Comparison of ENCODE assay signal across 17 cellular contexts in the genomic region with DNA sequence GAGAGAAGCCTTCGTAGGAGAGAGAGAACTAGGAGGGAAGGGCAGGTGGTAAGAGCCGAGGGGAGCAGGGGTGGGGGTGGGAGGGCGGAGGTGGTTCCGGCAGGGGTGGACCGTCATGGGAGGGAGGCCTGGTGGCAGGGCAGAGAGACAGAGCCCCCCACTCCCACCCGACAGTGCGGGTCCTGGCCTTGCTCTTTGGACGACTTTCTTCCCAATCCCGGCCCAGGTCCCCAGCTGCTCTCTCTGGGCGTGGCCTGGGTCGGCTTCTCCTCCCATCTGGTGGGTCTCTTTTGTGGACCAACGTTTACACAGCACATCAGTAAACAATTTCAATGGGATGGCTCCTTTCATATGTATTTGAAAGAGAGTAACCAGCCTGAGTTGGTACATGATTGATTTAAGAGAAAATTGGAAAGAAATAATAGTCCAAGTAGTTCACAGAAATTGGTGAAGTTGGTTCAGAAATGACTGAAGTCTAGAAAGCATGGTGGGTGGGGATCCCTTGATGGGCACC. TPM values are rescaled to one million over a fixed set of nuclear protein-coding genes. Genes with fewer than 3 reads are reported as not detected.
DNase-seq lines count a peak whose midpoint lies in the region; TF ChIP-seq lines count a peak whose summit lies in the region.
"Had no signal": no experiment of that assay in that cellular context is flagged by ENCODE, and none has a peak within 500 bp of the region (broad histone marks: within the 10 kb centered on the region; RNA-seq: fewer than 3 reads in every experiment).

No MANE protein-coding gene starts in this region.

- H3K36me3 Mint-ChIP-seq in Calu3 (ENCODE audit: insufficient read depth, unreplicated experiment) (peaks cover 86% of the 10 kb centered on the region), osteocyte (ENCODE audit: unreplicated experiment) (peaks cover 26% of the 10 kb centered on the region)
- no peaks in the 10 kb centered on the region for H3K36me3 Mint-ChIP-seq in activated T-helper 1 cell treated with anti-CD3 and anti-CD28 coated beads, Interleukin-12 subunit alpha, Interleukin-12 subunit beta, Interleukin-2, Interleukin-4 antibody, amounts not matched to agents 30 ng/mL and 10 ng/mL and 1 ng/mL, durations not matched to agents 14 hours and 24 hours and 36 hours (ENCODE audit: low read depth)

- H3K9me3 Mint-ChIP-seq in Calu3 (ENCODE audit: low read depth, unreplicated experiment) (no peaks in the 10 kb centered on the region), osteocyte (ENCODE audit: unreplicated experiment) (no peaks in the 10 kb centered on the region)
- no peaks in the 10 kb centered on the region for H3K9me3 Mint-ChIP-seq in activated T-helper 1 cell treated with anti-CD3 and anti-CD28 coated beads, Interleukin-12 subunit alpha, Interleukin-12 subunit beta, Interleukin-2, Interleukin-4 antibody, amounts not matched to agents 30 ng/mL and 10 ng/mL and 1 ng/mL, durations not matched to agents 14 hours and 24 hours and 36 hours
- H3K9me3 Mint-ChIP-seq: stimulated activated naive CD8-positive, alpha-beta T cell treated with anti-CD3 and anti-CD28 coated beads, Interleukin-15, Interleukin-2, amounts not matched to agents 100 ng/mL and 50 ng/mL, for 24 hours; T-helper 1 cell treated with Interleukin-12 subunit alpha and Interleukin-12 subunit beta and Interleukin-4 antibody, amounts not matched to agents 30 μg/mL and 1 μg/mL, for 36 hours had no signal

- no TSS peak for BruUV-seq in Calu3 (replicated peaks; lab: Mats Ljungman, UMichigan)

- no peak for TF ChIP-seq POLR2A in erythroblast (IDR thresholded peaks at IDR 0.05; ENCODE audit: low read length)

- no peak for DNase-seq in Calu3
- DNase-seq in NCI-H1092 (lab: John Stamatoyannopoulos, UW) = peak; percentile 35
- no peak for DNase-seq in osteocyte (ENCODE audit: extremely low spot score, unreplicated experiment)
- DNase-seq in NCI-H2196 treated with DMSO at 0.1 percent for 48 hours (lab: John Stamatoyannopoulos, UW; ENCODE audit: unreplicated experiment) = no peak
- no peak for DNase-seq in amygdala (lab: John Stamatoyannopoulos, UW)
- DNase-seq in erythroblast (lab: John Stamatoyannopoulos, UW) = no peak
- no peak for DNase-seq in activated T-helper 1 cell treated with anti-CD3 and anti-CD28 coated beads, Interleukin-12 subunit alpha, Interleukin-12 subunit beta, Interleukin-2, Interleukin-4 antibody, amounts not matched to agents 30 ng/mL and 10 ng/mL and 1 ng/mL, durations not matched to agents 14 hours and 24 hours and 36 hours (ENCODE audit: low spot score)
- DNase-seq: activated naive CD4-positive, alpha-beta T cell treated with Interleukin-2 at 50 U/mL for 16 hours; KBM-7; NCI-H1048; NCI-H526 had no signal

- TF ChIP-seq CTCF in Calu3 (IDR thresholded peaks at IDR 0.05; ENCODE audit: unreplicated experiment) (no peak), VCaP (conservative IDR thresholded peaks at IDR 0.05) (no peak), osteocyte (IDR thresholded peaks at IDR 0.05) (no peak)

- peak overlapping the region; percentile 58 for H3K27ac ChIP-seq in VCaP
- H3K27ac ChIP-seq: brain microvascular endothelial cell, HL-60 had no signal

- no peak overlapping the region for H3K4me3 Mint-ChIP-seq in Calu3 (ENCODE audit: low read depth, unreplicated experiment)
- H3K4me3 Mint-ChIP-seq in osteocyte (ENCODE audit: unreplicated experiment) = no peak overlapping the region
- H3K4me3 Mint-ChIP-seq in activated T-helper 1 cell treated with anti-CD3 and anti-CD28 coated beads, Interleukin-12 subunit alpha, Interleukin-12 subunit beta, Interleukin-2, Interleukin-4 antibody, amounts not matched to agents 30 ng/mL and 10 ng/mL and 1 ng/mL, durations not matched to agents 14 hours and 24 hours and 36 hours = no peak overlapping the region
- H3K4me3 Mint-ChIP-seq: stimulated activated naive CD8-positive, alpha-beta T cell treated with anti-CD3 and anti-CD28 coated beads, Interleukin-15, Interleukin-2, amounts not matched to agents 100 ng/mL and 50 ng/mL, for 24 hours; T-helper 1 cell treated with Interleukin-12 subunit alpha and Interleukin-12 subunit beta and Interleukin-4 antibody, amounts not matched to agents 30 μg/mL and 1 μg/mL, for 36 hours had no signal

- CTCF ChIA-PET in Calu3 (lab: Charles Lee) = no interaction called here

- H3K4me1 Mint-ChIP-seq in Calu3 (ENCODE audit: low read depth, unreplicated experiment) (peaks cover 42% of the 10 kb centered on the region), osteocyte (ENCODE audit: unreplicated experiment) (peaks cover 23% of the 10 kb centered on the region)
- H3K4me1 Mint-ChIP-seq in activated T-helper 1 cell treated with anti-CD3 and anti-CD28 coated beads, Interleukin-12 subunit alpha, Interleukin-12 subunit beta, Interleukin-2, Interleukin-4 antibody, amounts not matched to agents 30 ng/mL and 10 ng/mL and 1 ng/mL, durations not matched to agents 14 hours and 24 hours and 36 hours (ENCODE audit: low read depth) = no peaks in the 10 kb centered on the region

- intact Hi-C loops in Calu3 (cut with micrococcal nuclease; ENCODE audit: unreplicated experiment) = no loop called here
- intact Hi-C loops in activated T-helper 1 cell treated with anti-CD3 and anti-CD28 coated beads, Interleukin-12 subunit alpha, Interleukin-12 subunit beta, Interleukin-2, Interleukin-4 antibody, amounts not matched to agents 30 ng/mL and 10 ng/mL and 1 ng/mL, durations not matched to agents 14 hours and 24 hours and 36 hours (cut with micrococcal nuclease) = no loop called here

- H3K27me3 Mint-ChIP-seq in Calu3 (ENCODE audit: unreplicated experiment) (no peaks in the 10 kb centered on the region), osteocyte (ENCODE audit: unreplicated experiment) (no peaks in the 10 kb centered on the region)
- H3K27me3 Mint-ChIP-seq in activated T-helper 1 cell treated with anti-CD3 and anti-CD28 coated beads, Interleukin-12 subunit alpha, Interleukin-12 subunit beta, Interleukin-2, Interleukin-4 antibody, amounts not matched to agents 30 ng/mL and 10 ng/mL and 1 ng/mL, durations not matched to agents 14 hours and 24 hours and 36 hours (ENCODE audit: insufficient read depth) = no peaks in the 10 kb centered on the region
- H3K27me3 Mint-ChIP-seq: stimulated activated naive CD8-positive, alpha-beta T cell treated with anti-CD3 and anti-CD28 coated beads, Interleukin-15, Interleukin-2, amounts not matched to agents 100 ng/mL and 50 ng/mL, for 24 hours had no signal

- H3K27ac Mint-ChIP-seq in Calu3 (ENCODE audit: unreplicated experiment) (peak overlapping the region; percentile 78), osteocyte (ENCODE audit: unreplicated experiment) (peak overlapping the region; percentile 46)
- no peak overlapping the region for H3K27ac Mint-ChIP-seq in activated T-helper 1 cell treated with anti-CD3 and anti-CD28 coated beads, Interleukin-12 subunit alpha, Interleukin-12 subunit beta, Interleukin-2, Interleukin-4 antibody, amounts not matched to agents 30 ng/mL and 10 ng/mL and 1 ng/mL, durations not matched to agents 14 hours and 24 hours and 36 hours
- H3K27ac Mint-ChIP-seq: stimulated activated naive CD8-positive, alpha-beta T cell treated with anti-CD3 and anti-CD28 coated beads, Interleukin-15, Interleukin-2, amounts not matched to agents 100 ng/mL and 50 ng/mL, for 24 hours; T-helper 1 cell treated with Interleukin-12 subunit alpha and Interleukin-12 subunit beta and Interleukin-4 antibody, amounts not matched to agents 30 μg/mL and 1 μg/mL, for 36 hours had no signal

RNA-seq across cellular contexts. Expression of a gene that starts 56.9 kb away (rescaled TPM):
- total RNA-seq in Calu3 (2022) (0.12 TPM in 1 of 2 replicates, not detected in the other), osteocyte (not detected in 2 replicates)
- not detected in 2 replicates for total RNA-seq in activated T-helper 1 cell treated with anti-CD3 and anti-CD28 coated beads, Interleukin-12 subunit alpha, Interleukin-12 subunit beta, Interleukin-2, Interleukin-4 antibody, amounts not matched to agents 30 ng/mL and 10 ng/mL and 1 ng/mL, durations not matched to agents 14 hours and 24 hours and 36 hours
- total RNA-seq: RPMI7951 had no signal
